12 cellular contexts compared by ENCODE assay signal in the genomic region with DNA sequence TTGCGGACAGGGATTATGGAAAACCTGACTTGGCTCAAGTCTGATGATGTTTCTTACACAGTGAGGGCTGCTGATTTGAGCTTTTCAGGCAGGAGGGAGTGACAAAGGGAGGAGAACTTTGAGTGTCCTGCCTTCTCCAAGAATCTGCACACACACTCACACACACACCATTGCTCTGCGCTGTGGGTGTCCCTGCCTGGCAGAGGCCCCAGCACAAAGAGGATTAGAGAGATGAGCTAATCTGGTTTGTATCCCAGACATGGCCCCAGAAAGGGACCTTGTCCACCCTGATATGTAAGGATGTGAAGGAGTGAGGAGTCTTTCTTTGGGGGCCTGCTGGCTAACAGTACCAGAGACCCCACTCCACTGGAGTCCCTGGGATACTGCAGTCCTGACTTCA. TPM values are rescaled to one million over a fixed set of nuclear protein-coding genes. Genes with fewer than 3 reads are reported as not detected.
DNase-seq lines count a peak whose midpoint lies in the region; ATAC-seq, FAIRE-seq and TF ChIP-seq lines count a peak whose summit lies in the region.
"Had no signal": no experiment of that assay in that cellular context is flagged by ENCODE, and none has a peak within 500 bp of the region (broad histone marks: within the 10 kb centered on the region; RNA-seq: fewer than 3 reads in every experiment).

No MANE protein-coding gene starts in this region.

- H3K79me2 ChIP-seq in HepG2 (ENCODE audit: insufficient read depth, low read length) = no peaks in the 10 kb centered on the region

- H3K36me3 Mint-ChIP-seq in activated naive CD8-positive, alpha-beta T cell treated with anti-CD3 and anti-CD28 coated beads, Interleukin-2, amount 50 U/mL, for 24 hours (ENCODE audit: low read depth) = no peaks in the 10 kb centered on the region

- no peak for FAIRE-seq in HepG2 (lab: Jason Lieb, UNC)
- FAIRE-seq: keratinocyte, RCC 7860 had no signal

- H3K27me3 ChIP-seq in HepG2 (ENCODE audit: control insufficient read depth in 1 of 2, insufficient read depth in 2 of 2, low read length in 2 of 2) (peaks cover 10 to 63% of the 10 kb centered on the region in 2 experiments; a peak in 4 of 5 replicates), right lobe of liver (peaks cover 0 to 10% of the 10 kb centered on the region in 2 donors)

- H3K9me3 ChIP-seq in HepG2 (ENCODE audit: low read length) (no peaks in the 10 kb centered on the region), right lobe of liver (no peaks in the 10 kb centered on the region)
- H3K9me3 ChIP-seq: upper lobe of left lung had no signal

- H3K27ac ChIP-seq in HepG2 (ENCODE audit: extremely low read length, insufficient read depth, low read length) (no peak overlapping the region), right lobe of liver (no peak overlapping the region)

- CTCF ChIA-PET in HepG2 (lab: Yijun Ruan, JAX; ENCODE audit: low intra/inter-chr PET ratio, low total read pairs) = no interaction called here

- peaks cover 17% of the 10 kb centered on the region for H3K4me1 ChIP-seq in HepG2 (ENCODE audit: insufficient read depth, low read length)
- H3K4me1 ChIP-seq in right lobe of liver = peaks cover 0 to 8% (median under 1%) of the 10 kb centered on the region in 4 donors

- peaks cover 69% of the 10 kb centered on the region for H3K27me3 Mint-ChIP-seq in activated naive CD8-positive, alpha-beta T cell treated with anti-CD3 and anti-CD28 coated beads, Interleukin-2, amount 50 U/mL, for 24 hours

- H3K4me1 Mint-ChIP-seq in activated naive CD8-positive, alpha-beta T cell treated with anti-CD3 and anti-CD28 coated beads, Interleukin-2, amount 50 U/mL, for 24 hours = peaks cover 6% of the 10 kb centered on the region

- in situ Hi-C loops in HepG2 (cut with HindIII; ENCODE audit: extremely low pct_ligation_motif_present, low pct_unique_long_range_greater_than_20kb) = loop anchor here (10.0 kb wide), 1 partner anchor 202 kb away; a partner anchor contains a TSS

- H4K20me1 ChIP-seq in HepG2 (ENCODE audit: insufficient read depth, low read length) = no peaks in the 10 kb centered on the region

- POLR2A ChIA-PET in HepG2 (lab: Yijun Ruan, JAX) = no interaction called here

- H3K27ac Mint-ChIP-seq in activated naive CD8-positive, alpha-beta T cell treated with anti-CD3 and anti-CD28 coated beads, Interleukin-2, amount 50 U/mL, for 24 hours = no peak overlapping the region

- H3K9ac ChIP-seq in HepG2 (ENCODE audit: insufficient read depth, low read depth, low read length) = no peak overlapping the region

- TF ChIP-seq RAD21 in HepG2 (CRISPR knock-in tag; IDR thresholded peaks at IDR 0.05) = no peak

- no peak overlapping the region for H3K4me3 ChIP-seq in HepG2 (replicated peaks in 1 of 3; ENCODE audit: insufficient read depth in 1 of 3, low read depth in 2 of 3, low read length in 3 of 3)
- no peak overlapping the region for H3K4me3 ChIP-seq in right lobe of liver

- TF ChIP-seq EP300 in HepG2 (IDR thresholded peaks at IDR 0.05; ENCODE audit: low read depth in 2 of 2, low read length in 2 of 2) = no peak
- TF ChIP-seq EP300 in HepG2 (CRISPR knock-in tag; IDR thresholded peaks at IDR 0.05; ENCODE audit: borderline replicate concordance) = no peak

- H3K36me3 ChIP-seq in HepG2 (replicated peaks in 1 of 2; ENCODE audit: control insufficient read depth in 1 of 2, insufficient read depth in 2 of 2, low read length in 2 of 2) (no peaks in the 10 kb centered on the region), right lobe of liver (no peaks in the 10 kb centered on the region)
- H3K36me3 ChIP-seq: upper lobe of left lung had no signal

- peak overlapping the region; percentile 81; the same call in 1 of the 2 replicates for H3K4me2 ChIP-seq in HepG2 (ENCODE audit: low read depth, low read length)

- DNase-seq in HepG2 (ENCODE audit: low spot score) = no peak
- DNase-seq in right lobe of liver = no peak
- no peak for DNase-seq in activated naive CD8-positive, alpha-beta T cell treated with anti-CD3 and anti-CD28 coated beads, Interleukin-2, amount 50 U/mL, for 24 hours
- DNase-seq in iris pigment epithelial cell (ENCODE audit: low read depth) = peak; percentile 62
- no peak for DNase-seq in iPS-NIHi7 (ENCODE audit: extremely low spot score)
- DNase-seq in RKO (ENCODE audit: low spot score) = no peak
- DNase-seq in SIG-M5 (lab: John Stamatoyannopoulos, UW) = no peak
- DNase-seq: NCI-H1930, upper lobe of left lung had no signal

- 94% methylated on average over 1 of the region's 2 CpGs for WGBS in HepG2 (ENCODE audit: low lambda C conversion rate)
- 67% methylated on average over 1 of the region's 2 CpGs for WGBS in right lobe of liver (ENCODE audit: insufficient coverage, low coverage, low lambda C conversion rate, missing lambda C conversion rate)

- no peak overlapping the region for H2AFZ ChIP-seq in HepG2 (ENCODE audit: low read length)

- intact Hi-C loops in HepG2 (cut with micrococcal nuclease; ENCODE audit: unreplicated experiment) = no loop called here
- intact Hi-C loops in right lobe of liver (cut with DNase I) = loop anchor here (5.0 to 10.0 kb wide), 2 partner anchors 202 to 209 kb away; a partner anchor contains a TSS

- TF ChIP-seq CTCF in HepG2 (CRISPR knock-in tag; IDR thresholded peaks at IDR 0.05) (no peak), right lobe of liver (IDR thresholded peaks at IDR 0.05) (no peak)

- no peak for TF ChIP-seq POLR2A in HepG2 (IDR thresholded peaks at IDR 0.05; ENCODE audit: insufficient read depth in 1 of 2, low read depth in 2 of 2, low read length in 2 of 2)
- no peak for TF ChIP-seq POLR2A in right lobe of liver (IDR thresholded peaks at IDR 0.05)

- no TSS peak for BruUV-seq in HepG2 (replicated peaks; lab: Mats Ljungman, UMichigan)

- no peaks in the 10 kb centered on the region for H3K9me3 Mint-ChIP-seq in activated naive CD8-positive, alpha-beta T cell treated with anti-CD3 and anti-CD28 coated beads, Interleukin-2, amount 50 U/mL, for 24 hours

- H3K4me3 Mint-ChIP-seq in activated naive CD8-positive, alpha-beta T cell treated with anti-CD3 and anti-CD28 coated beads, Interleukin-2, amount 50 U/mL, for 24 hours = peak overlapping the region; percentile 21

- peak; percentile 8; the same call in 1 of the 3 replicates for ATAC-seq in HepG2
- no peak for ATAC-seq in right lobe of liver
- no peak for ATAC-seq in activated naive CD8-positive, alpha-beta T cell treated with anti-CD3 and anti-CD28 coated beads, Interleukin-2, amount 50 U/mL, for 24 hours
- ATAC-seq in GM21619 (IDR thresholded peaks at IDR 0.05; ENCODE audit: unreplicated experiment) = no peak

TF ChIP-seq in HepG2, 621 proteins besides CTCF, POLR2A, EP300 and RAD21:
- TF ChIP-seq ZNF296 (CRISPR knock-in tag; conservative IDR thresholded peaks at IDR 0.05) (no peak), ZNF264 (CRISPR knock-in tag; IDR thresholded peaks at IDR 0.05) (no peak), JARID2 (CRISPR knock-in tag; IDR thresholded peaks at IDR 0.05; ENCODE audit: insufficient replicate concordance) (no peak), REXO4 (CRISPR knock-in tag; IDR thresholded peaks at IDR 0.05; ENCODE audit: borderline replicate concordance) (no peak), EHMT2 (IDR thresholded peaks at IDR 0.05; ENCODE audit: borderline replicate concordance, low read depth, low read length) (no peak)
- TF ChIP-seq, protein P1, sequence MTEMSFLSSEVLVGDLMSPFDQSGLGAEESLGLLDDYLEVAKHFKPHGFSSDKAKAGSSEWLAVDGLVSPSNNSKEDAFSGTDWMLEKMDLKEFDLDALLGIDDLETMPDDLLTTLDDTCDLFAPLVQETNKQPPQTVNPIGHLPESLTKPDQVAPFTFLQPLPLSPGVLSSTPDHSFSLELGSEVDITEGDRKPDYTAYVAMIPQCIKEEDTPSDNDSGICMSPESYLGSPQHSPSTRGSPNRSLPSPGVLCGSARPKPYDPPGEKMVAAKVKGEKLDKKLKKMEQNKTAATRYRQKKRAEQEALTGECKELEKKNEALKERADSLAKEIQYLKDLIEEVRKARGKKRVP (CRISPR knock-in tag; IDR thresholded peaks at IDR 0.05) = no peak

RNA-seq across cellular contexts. Expression of a gene that starts 5.9 kb away (rescaled TPM):
- 0.04 and 0.11 TPM in 2 replicates for total RNA-seq in HepG2 (2016; rRNA removed; fragmentation: Illumina TruSeq; extraction: Trizol)
- total RNA-seq in HepG2 (2016; cell fraction: cytosol; rRNA removed; fragmentation: Illumina TruSeq; extraction: Trizol; ENCODE audit: low read depth) = not detected in 2 replicates
- 0.13 and 0.17 TPM in 2 replicates for total RNA-seq in HepG2 (2016; cell fraction: insoluble cytoplasmic fraction; rRNA removed; fragmentation: Illumina TruSeq; extraction: Trizol)
- total RNA-seq in HepG2 (2016; cell fraction: membrane; rRNA removed; fragmentation: Illumina TruSeq; extraction: Trizol) = 0.06 and 0.07 TPM in 2 replicates
- total RNA-seq in HepG2 (2016; cell fraction: nucleus; rRNA removed; fragmentation: Illumina TruSeq; extraction: Trizol) = 0.41 and 0.68 TPM in 2 replicates
- 0.32 and 0.69 TPM in 2 replicates for polyA plus RNA-seq in HepG2 (2011; rRNA removed)
- 0.07 and 0.13 TPM in 2 replicates for polyA plus RNA-seq in HepG2 (2011; cell fraction: cytosol; rRNA removed)
- polyA plus RNA-seq in HepG2 (2011; cell fraction: nucleus; rRNA removed) = 2.2 and 2.5 TPM in 2 replicates
- polyA plus RNA-seq in HepG2 (2012) = 0.70 and 0.88 TPM in 2 replicates
- not detected in 2 replicates for polyA plus RNA-seq in HepG2 (2016; cell fraction: cytosol; fragmentation: Illumina TruSeq; extraction: Trizol; ENCODE audit: low read depth)
- polyA plus RNA-seq in HepG2 (2016; cell fraction: insoluble cytoplasmic fraction; fragmentation: Illumina TruSeq; extraction: Trizol; ENCODE audit: low read depth) = 0.02 and 0.05 TPM in 2 replicates
- 0.03 TPM in 1 of 2 replicates, not detected in the other for polyA plus RNA-seq in HepG2 (2016; cell fraction: membrane; fragmentation: Illumina TruSeq; extraction: Trizol; ENCODE audit: low read depth)
- polyA plus RNA-seq in HepG2 (2016; cell fraction: nucleus; fragmentation: Illumina TruSeq; extraction: Trizol; ENCODE audit: insufficient read depth, low read depth) = 0.36 and 0.89 TPM in 2 replicates
- 0.74 and 0.84 TPM in 2 replicates for polyA minus RNA-seq in HepG2 (2011; rRNA and poly(A)+ RNA removed; ENCODE audit: low replicate concordance)
- 0.09 and 0.20 TPM in 2 replicates for polyA minus RNA-seq in HepG2 (2011; cell fraction: cytosol; rRNA and poly(A)+ RNA removed)
- polyA minus RNA-seq in HepG2 (2011; cell fraction: nucleus; rRNA and poly(A)+ RNA removed) = 2.8 and 4.0 TPM in 2 replicates
- under 1 TPM; 0.20 to 0.68 (median 0.37) TPM for total RNA-seq in right lobe of liver
